Comparison of ENCODE assay signal across 2 cellular contexts in genomic region chr6:8315154-8315553, GRCh38.
TF ChIP-seq lines count a peak whose summit lies in the region.

No MANE protein-coding gene starts in this region.

TF ChIP-seq in GM23338, 12 proteins besides CTCF, POLR2A, EP300 and RAD21:
- no peak for TF ChIP-seq REST (IDR thresholded peaks at IDR 0.05; ENCODE audit: unreplicated experiment)
- TF ChIP-seq JUNB (IDR thresholded peaks at IDR 0.05; ENCODE audit: unreplicated experiment), result no peak
- no peak for TF ChIP-seq CREB1 (CRISPR knock-in tag; IDR thresholded peaks at IDR 0.05; ENCODE audit: low read depth)
- TF ChIP-seq, protein P1, sequence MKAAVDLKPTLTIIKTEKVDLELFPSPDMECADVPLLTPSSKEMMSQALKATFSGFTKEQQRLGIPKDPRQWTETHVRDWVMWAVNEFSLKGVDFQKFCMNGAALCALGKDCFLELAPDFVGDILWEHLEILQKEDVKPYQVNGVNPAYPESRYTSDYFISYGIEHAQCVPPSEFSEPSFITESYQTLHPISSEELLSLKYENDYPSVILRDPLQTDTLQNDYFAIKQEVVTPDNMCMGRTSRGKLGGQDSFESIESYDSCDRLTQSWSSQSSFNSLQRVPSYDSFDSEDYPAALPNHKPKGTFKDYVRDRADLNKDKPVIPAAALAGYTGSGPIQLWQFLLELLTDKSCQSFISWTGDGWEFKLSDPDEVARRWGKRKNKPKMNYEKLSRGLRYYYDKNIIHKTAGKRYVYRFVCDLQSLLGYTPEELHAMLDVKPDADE (IDR thresholded peaks at IDR 0.05), result no peak
- no peak for TF ChIP-seq POLR2AphosphoS5 (IDR thresholded peaks at IDR 0.05; ENCODE audit: low read depth)
- TF ChIP-seq EZH2phosphoT487 (IDR thresholded peaks at IDR 0.05; ENCODE audit: unreplicated experiment), result no peak
- no peak for TF ChIP-seq ZNF331 (CRISPR knock-in tag; IDR thresholded peaks at IDR 0.05; ENCODE audit: low read depth)
- no peak for TF ChIP-seq NANOG (IDR thresholded peaks at IDR 0.05; ENCODE audit: borderline replicate concordance)
- TF ChIP-seq EZH2 (IDR thresholded peaks at IDR 0.05; ENCODE audit: low read depth, unreplicated experiment), result no peak
TF ChIP-seq in GM23338: peak in this region for 0.

TF ChIP-seq in H1, 55 proteins besides CTCF, POLR2A, EP300 and RAD21:
- TF ChIP-seq SIRT6 (IDR thresholded peaks at IDR 0.05; ENCODE audit: low read length) (no peak), HDAC6 (IDR thresholded peaks at IDR 0.05; ENCODE audit: low read depth, low read length) (no peak), SUZ12 (IDR thresholded peaks at IDR 0.05; ENCODE audit: low read length) (no peak), ATF3 (IDR thresholded peaks at IDR 0.05; ENCODE audit: insufficient read depth, low read depth, low read length) (no peak), CHD7 (IDR thresholded peaks at IDR 0.05; ENCODE audit: insufficient replicate concordance, low read length) (no peak), SP4 (IDR thresholded peaks at IDR 0.05; ENCODE audit: low read length) (no peak), KDM5A (IDR thresholded peaks at IDR 0.05; ENCODE audit: low read length) (no peak), MAFK (IDR thresholded peaks at IDR 0.05; ENCODE audit: low read depth, low read length) (no peak), JUN (IDR thresholded peaks at IDR 0.05; ENCODE audit: low read depth, low read length) (no peak), CBX5 (IDR thresholded peaks at IDR 0.05; ENCODE audit: low read depth, low read length) (no peak), TEAD4 (IDR thresholded peaks at IDR 0.05; ENCODE audit: low read depth, low read length) (no peak)
